In genomic region chr12:2891240-2892053, GRCh38 we compare ENCODE assay signal across 7 cellular contexts. TPM values are rescaled to one million over a fixed set of nuclear protein-coding genes. Genes with fewer than 3 reads are reported as not detected.
DNase-seq lines count a peak whose midpoint lies in the region; ATAC-seq, FAIRE-seq and TF ChIP-seq lines count a peak whose summit lies in the region.

No MANE protein-coding gene starts in this region.

- TF ChIP-seq CTCF in heart left ventricle (IDR thresholded peaks at IDR 0.05) (no peak), pancreas (IDR thresholded peaks at IDR 0.05) (no peak)

- ATAC-seq in HG02763 (IDR thresholded peaks at IDR 0.05; ENCODE audit: unreplicated experiment): peak; percentile 10
- ATAC-seq in heart left ventricle: peak in 3 of 4 donors; percentile 19 to 50 (median 30)
- ATAC-seq in pancreas: peak; percentile 47 to 61 (median 54)
- no peak for ATAC-seq in GM18858 (IDR thresholded peaks at IDR 0.05; ENCODE audit: unreplicated experiment)

- H3K27ac ChIP-seq in adipose tissue (ENCODE audit: low read depth, low read length) (peak overlapping the region; percentile 80), heart left ventricle (peak overlapping the region; percentile 75 to 98 (median 89)), pancreas (peak overlapping the region; percentile 72 to 96 (median 86))

- H3K9me3 ChIP-seq in heart left ventricle: no peaks in the 10 kb centered on the region
- H3K9me3 ChIP-seq in pancreas: no peaks in the 10 kb centered on the region

- H3K27me3 ChIP-seq in heart left ventricle: no peaks in the 10 kb centered on the region
- H3K27me3 ChIP-seq in pancreas: no peaks in the 10 kb centered on the region

- peaks cover 0 to 17% (median 0%) of the 10 kb centered on the region in 9 donors for H3K36me3 ChIP-seq in heart left ventricle
- no peaks in the 10 kb centered on the region for H3K36me3 ChIP-seq in pancreas

- TF ChIP-seq POLR2A in GM12891 (IDR thresholded peaks at IDR 0.05; ENCODE audit: low read depth, low read length): no peak
- TF ChIP-seq POLR2A in heart left ventricle (IDR thresholded peaks at IDR 0.05): no peak

- 21 to 22% (median 21%) methylated on average over 42 of the region's 42 CpGs for WGBS in adipose tissue, 3 donors
- WGBS in heart left ventricle, 4 donors: 21 to 30% (median 27%) methylated on average over 34 to 42 of the region's 42 CpGs
- WGBS in pancreas, 2 donors: 20% methylated on average over 42 of the region's 42 CpGs

- H3K4me3 ChIP-seq in heart left ventricle (peak overlapping the region; percentile 62 to 97 (median 86)), pancreas (peak overlapping the region; percentile 62 to 91 (median 65))

- FAIRE-seq in GM12891 (lab: Jason Lieb, UNC): no peak
- no peak for FAIRE-seq in pancreas (lab: Jason Lieb, UNC)

- DNase-seq in GM12891 (ENCODE audit: insufficient read length, low spot score) (peak; percentile 25), NCI-H774 (lab: John Stamatoyannopoulos, UW) (peak; percentile 39), heart left ventricle (peak in 4 of 5 donors; percentile 50 to 62 (median 57)), pancreas (peak in 4 of 6 donors; percentile 36 to 63 (median 42))

- H3K4me1 ChIP-seq in heart left ventricle: peaks cover 0 to 31% (median 14%) of the 10 kb centered on the region in 12 donors
- H3K4me1 ChIP-seq in pancreas: no peaks in the 10 kb centered on the region

- intact Hi-C loops in heart left ventricle (cut with DNase I): loop anchor here in 1 of 10 donors (10.0 kb wide), 1 partner anchor 53 kb away; no protein-coding TSS in a partner anchor
- intact Hi-C loops in pancreas (cut with DNase I): no loop called here

TF ChIP-seq in GM12891, 5 proteins besides CTCF, POLR2A, EP300 and RAD21:
- TF ChIP-seq SPI1 (IDR thresholded peaks at IDR 0.05; ENCODE audit: low read depth, low read length) (no peak), POU2F2 (IDR thresholded peaks at IDR 0.05; ENCODE audit: low read depth, low read length) (no peak), TAF1 (IDR thresholded peaks at IDR 0.05; ENCODE audit: low read depth, low read length) (no peak), POLR2AphosphoS5 (IDR thresholded peaks at IDR 0.05; ENCODE audit: low read depth, low read length) (no peak), PAX5 (IDR thresholded peaks at IDR 0.05; ENCODE audit: insufficient read depth, low read length, severe bottlenecking) (no peak)

RNA-seq across cellular contexts. Expression of gene TULP3, which starts 0.8 kb away (rescaled TPM):
- 4.9 TPM for polyA plus RNA-seq in GM12891 (2012; ENCODE audit: low read depth, missing spikeins)
- 10 to 100 TPM in 2 of 3 donors, 1 to 10 TPM in 1; 5.1 to 23.4 (median 11.0) TPM for polyA plus RNA-seq in adipose tissue
- 1 to 10 TPM; 3.5 to 10.0 (median 5.3) TPM for total RNA-seq in heart left ventricle
- 1 to 10 TPM; 2.6 to 5.6 TPM for polyA plus RNA-seq in heart left ventricle
- 1 to 10 TPM; 4.1 to 9.0 (median 5.7) TPM for total RNA-seq in pancreas
- polyA plus RNA-seq in pancreas: 1 to 10 TPM; 6.3 to 8.9 TPM

RNA-seq across cellular contexts. Expression of gene RHNO1, which starts 14.4 kb away (rescaled TPM):
- polyA plus RNA-seq in GM12891 (2012; ENCODE audit: low read depth, missing spikeins): 25.5 TPM
- polyA plus RNA-seq in adipose tissue (1 to 10 TPM; 4.5 to 9.8 (median 5.3) TPM), heart left ventricle (1 to 10 TPM; 3.1 to 6.4 TPM), pancreas (10 to 100 TPM in 1 of 2 donors, 1 to 10 TPM in 1; 6.9 to 11.3 TPM)
- total RNA-seq in heart left ventricle (10 to 100 TPM in 1 of 9 donors, 1 to 10 TPM in 8; 3.1 to 15.0 (median 5.7) TPM), pancreas (10 to 100 TPM in 2 of 6 donors, 1 to 10 TPM in 4; 5.7 to 12.6 (median 8.0) TPM)

RNA-seq across cellular contexts. Expression of gene FOXM1, which starts 14.5 kb away (rescaled TPM):
- 23.9 TPM for polyA plus RNA-seq in GM12891 (2012; ENCODE audit: low read depth, missing spikeins)
- 1 to 10 TPM in 1 of 3 donors, under 1 TPM in 2; 0.26 to 2.2 (median 0.30) TPM for polyA plus RNA-seq in adipose tissue
- 10 to 100 TPM in 1 of 9 donors, 1 to 10 TPM in 2, under 1 TPM in 6; 0.09 to 13.5 (median 0.68) TPM for total RNA-seq in heart left ventricle
- under 1 TPM; 0.08 to 0.36 TPM for polyA plus RNA-seq in heart left ventricle
- 1 to 10 TPM in 1 of 6 donors, under 1 TPM in 4, not detected in 1; 0.12 to 1.5 (median 0.60) TPM for total RNA-seq in pancreas
- under 1 TPM; 0.19 to 0.65 TPM for polyA plus RNA-seq in pancreas

RNA-seq across cellular contexts. Expression of gene TEX52, which starts 34.6 kb away (rescaled TPM):
- polyA plus RNA-seq in GM12891 (2012; ENCODE audit: low read depth, missing spikeins): not detected
- not detected for polyA plus RNA-seq in adipose tissue
- total RNA-seq in heart left ventricle: not detected
- polyA plus RNA-seq in heart left ventricle: not detected
- total RNA-seq in pancreas: under 1 TPM in 1 of 6 donors, not detected in 5; 0.19 TPM
- not detected for polyA plus RNA-seq in pancreas

RNA-seq across cellular contexts. Expression of gene NRIP2, which starts 56.6 kb away (rescaled TPM):
- 0.80 TPM for polyA plus RNA-seq in GM12891 (2012; ENCODE audit: low read depth, missing spikeins)
- polyA plus RNA-seq in adipose tissue (1 to 10 TPM in 2 of 3 donors, under 1 TPM in 1; 0.36 to 5.1 (median 1.4) TPM), heart left ventricle (1 to 10 TPM; 1.9 to 2.1 TPM), pancreas (1 to 10 TPM in 1 of 2 donors, under 1 TPM in 1; 0.68 to 1.2 TPM)
- total RNA-seq in heart left ventricle (1 to 10 TPM; 1.9 to 3.1 (median 2.1) TPM), pancreas (under 1 TPM; 0.13 to 0.83 (median 0.33) TPM)
